In the genomic region with DNA sequence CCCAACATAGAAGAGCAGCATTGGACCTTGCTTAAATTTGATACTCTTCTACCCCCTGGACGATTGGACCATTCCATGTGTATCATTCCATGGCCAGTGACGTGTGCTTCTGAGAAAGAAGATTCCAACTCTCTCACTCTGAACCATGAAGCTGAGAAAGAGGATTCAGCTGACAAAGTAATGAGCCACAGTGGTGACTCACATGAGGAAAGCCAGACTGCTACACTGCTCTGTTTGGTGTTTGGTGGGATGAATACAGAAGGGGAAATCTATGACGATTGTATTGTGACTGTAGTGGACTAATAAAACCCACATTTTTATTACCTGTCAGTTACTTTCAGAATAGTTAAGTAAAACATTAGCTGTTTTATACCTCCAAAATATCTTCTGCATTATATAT, we compare ENCODE assay signal across 12 cellular contexts. TPM values are rescaled to one million over a fixed set of nuclear protein-coding genes. Genes with fewer than 3 reads are reported as not detected.
DNase-seq lines count a peak whose midpoint lies in the region; ATAC-seq, FAIRE-seq and TF ChIP-seq lines count a peak whose summit lies in the region.
"Had no signal": no experiment of that assay in that cellular context is flagged by ENCODE, and none has a peak within 500 bp of the region (broad histone marks: within the 10 kb centered on the region; RNA-seq: fewer than 3 reads in every experiment).

No MANE protein-coding gene starts in this region.

- CTCF ChIA-PET in HepG2 (lab: Yijun Ruan, JAX; ENCODE audit: low intra/inter-chr PET ratio, low total read pairs), result no interaction called here

- FAIRE-seq in HepG2 (lab: Jason Lieb, UNC), result no peak

- no peak overlapping the region for H3K9ac ChIP-seq in HepG2 (ENCODE audit: insufficient read depth, low read depth, low read length)

- H3K27ac ChIP-seq in ACC112 (ENCODE audit: low read depth, low read length) (peak overlapping the region; percentile 82), HepG2 (ENCODE audit: extremely low read length, insufficient read depth, low read length) (no peak overlapping the region)
- H3K27ac ChIP-seq: heart right ventricle had no signal

- no peak overlapping the region for H3K4me2 ChIP-seq in HepG2 (ENCODE audit: low read depth, low read length)

- H2AFZ ChIP-seq in ACC112 (ENCODE audit: low read length, unreplicated experiment), result no peak overlapping the region
- no peak overlapping the region for H2AFZ ChIP-seq in HepG2 (ENCODE audit: low read length)

- in situ Hi-C loops in astrocyte of the cerebellum (cut with HindIII; ENCODE audit: low sequenced_read_pairs) (no loop called here), HepG2 (cut with HindIII; ENCODE audit: extremely low pct_ligation_motif_present, low pct_unique_long_range_greater_than_20kb) (no loop called here)

- no peak for TF ChIP-seq CTCF in HFF-Myc (IDR thresholded peaks at IDR 0.05; ENCODE audit: low read depth, low read length, missing control alignments)
- TF ChIP-seq CTCF in astrocyte of the cerebellum (IDR thresholded peaks at IDR 0.05; ENCODE audit: low read depth, low read length, missing control alignments), result no peak
- no peak for TF ChIP-seq CTCF in HepG2 (CRISPR knock-in tag; IDR thresholded peaks at IDR 0.05)

- no peaks in the 10 kb centered on the region for H3K27me3 ChIP-seq in ACC112 (ENCODE audit: insufficient read depth, low read length)
- no peaks in the 10 kb centered on the region for H3K27me3 ChIP-seq in HepG2 (ENCODE audit: control insufficient read depth in 1 of 2, insufficient read depth in 2 of 2, low read length in 2 of 2)
- H3K27me3 ChIP-seq: heart right ventricle had no signal

- H4K20me1 ChIP-seq in HepG2 (ENCODE audit: insufficient read depth, low read length), result peaks cover 36% of the 10 kb centered on the region

- no peak for TF ChIP-seq RAD21 in HepG2 (CRISPR knock-in tag; IDR thresholded peaks at IDR 0.05)

- intact Hi-C loops in HepG2 (cut with micrococcal nuclease; ENCODE audit: unreplicated experiment), result no loop called here

- TF ChIP-seq EP300 in HepG2 (IDR thresholded peaks at IDR 0.05; ENCODE audit: low read depth in 2 of 2, low read length in 2 of 2) (no peak), HepG2 (CRISPR knock-in tag; IDR thresholded peaks at IDR 0.05; ENCODE audit: borderline replicate concordance) (no peak)

- DNase-seq in HFF-Myc (ENCODE audit: extremely low read depth, low read depth) (peak; percentile 94), astrocyte of the cerebellum (ENCODE audit: low read depth) (peak; percentile 93), HepG2 (ENCODE audit: low spot score) (no peak), SHP77 (lab: John Stamatoyannopoulos, UW) (no peak), NCI-H1436 treated with DMSO at 0.1 percent for 48 hours (lab: John Stamatoyannopoulos, UW) (no peak), middle frontal gyrus (ENCODE audit: extremely low spot score, low spot score) (no peak), globus pallidus (ENCODE audit: low spot score) (no peak)
- DNase-seq: activated CD4-positive, alpha-beta memory T cell treated with anti-CD3 and anti-CD28 coated beads, Interleukin-2, amount 10 ng/mL, durations not matched to agents 7 days and 5 days; GF-D8; heart right ventricle had no signal

- H3K4me1 ChIP-seq in ACC112 (ENCODE audit: control insufficient read depth, insufficient read depth, low read length, unreplicated experiment) (peaks cover 32% of the 10 kb centered on the region), HepG2 (ENCODE audit: insufficient read depth, low read length) (peaks cover 38% of the 10 kb centered on the region)

- H3K4me3 ChIP-seq in ACC112 (ENCODE audit: low read depth, low read length), result peak overlapping the region; percentile 11; the same call in 1 of the 2 replicates
- H3K4me3 ChIP-seq in HFF-Myc (replicated peaks; ENCODE audit: low read depth, low read length), result no peak overlapping the region
- H3K4me3 ChIP-seq in astrocyte of the cerebellum (ENCODE audit: low read depth, low read length), result no peak overlapping the region
- H3K4me3 ChIP-seq in HepG2 (replicated peaks in 1 of 3; ENCODE audit: insufficient read depth in 1 of 3, low read depth in 2 of 3, low read length in 3 of 3), result no peak overlapping the region
- H3K4me3 ChIP-seq: HAP-1, heart right ventricle had no signal

- peak; percentile 37 for ATAC-seq in HepG2

- 91% methylated on average over 3 of the region's 3 CpGs for WGBS in HepG2 (ENCODE audit: low lambda C conversion rate)

- BruUV-seq in HepG2 (replicated peaks; lab: Mats Ljungman, UMichigan), result no TSS peak

- H3K9me3 ChIP-seq in HepG2 (ENCODE audit: low read length), result no peaks in the 10 kb centered on the region
- H3K9me3 ChIP-seq: HAP-1, heart right ventricle had no signal

- 0 out of 4 replicates have a peak, but pooled peaks of 1 of the 2 experiments have one; percentile 14 for TF ChIP-seq POLR2A in HepG2 (IDR thresholded peaks at IDR 0.05; ENCODE audit: insufficient read depth in 1 of 2, low read depth in 2 of 2, low read length in 2 of 2)

- H3K79me2 ChIP-seq in ACC112 (ENCODE audit: control insufficient read depth, insufficient read depth, low read length, unreplicated experiment), result peaks cover 34% of the 10 kb centered on the region
- H3K79me2 ChIP-seq in HepG2 (ENCODE audit: insufficient read depth, low read length), result peaks cover 20% of the 10 kb centered on the region

- H3K36me3 ChIP-seq in ACC112 (ENCODE audit: insufficient read depth, low read length) (peaks cover 34% of the 10 kb centered on the region), HepG2 (replicated peaks in 1 of 2; ENCODE audit: control insufficient read depth in 1 of 2, insufficient read depth in 2 of 2, low read length in 2 of 2) (peaks cover 7 to 75% of the 10 kb centered on the region in 2 experiments)

- POLR2A ChIA-PET in HepG2 (lab: Yijun Ruan, JAX), result interaction anchor here (1.9 kb wide), 1 partner anchor 8 kb away, joined by 15 read pairs; the partner anchor contains the start of gene HSPA5

RNA-seq across cellular contexts. Expression of gene HSPA5, which starts 7.5 kb away (rescaled TPM):
- total RNA-seq in HepG2 (2016; rRNA removed; fragmentation: Illumina TruSeq; extraction: Trizol), result 170 and 201 TPM in 2 replicates
- total RNA-seq in HepG2 (2016; cell fraction: cytosol; rRNA removed; fragmentation: Illumina TruSeq; extraction: Trizol; ENCODE audit: low read depth), result 11.3 and 12.9 TPM in 2 replicates
- 150 and 197 TPM in 2 replicates for total RNA-seq in HepG2 (2016; cell fraction: insoluble cytoplasmic fraction; rRNA removed; fragmentation: Illumina TruSeq; extraction: Trizol)
- total RNA-seq in HepG2 (2016; cell fraction: membrane; rRNA removed; fragmentation: Illumina TruSeq; extraction: Trizol), result 29.2 and 35.2 TPM in 2 replicates
- 348 and 388 TPM in 2 replicates for total RNA-seq in HepG2 (2016; cell fraction: nucleus; rRNA removed; fragmentation: Illumina TruSeq; extraction: Trizol)
- 187 and 206 TPM in 2 replicates for polyA plus RNA-seq in HepG2 (2011; rRNA removed)
- 150 and 201 TPM in 2 replicates for polyA plus RNA-seq in HepG2 (2011; cell fraction: cytosol; rRNA removed)
- 105 and 114 TPM in 2 replicates for polyA plus RNA-seq in HepG2 (2011; cell fraction: nucleus; rRNA removed)
- polyA plus RNA-seq in HepG2 (2012), result 378 and 476 TPM in 2 replicates
- polyA plus RNA-seq in HepG2 (2016; cell fraction: cytosol; fragmentation: Illumina TruSeq; extraction: Trizol; ENCODE audit: low read depth), result 23.2 and 24.9 TPM in 2 replicates
- polyA plus RNA-seq in HepG2 (2016; cell fraction: insoluble cytoplasmic fraction; fragmentation: Illumina TruSeq; extraction: Trizol; ENCODE audit: low read depth), result 263 and 283 TPM in 2 replicates
- 33.1 and 41.5 TPM in 2 replicates for polyA plus RNA-seq in HepG2 (2016; cell fraction: membrane; fragmentation: Illumina TruSeq; extraction: Trizol; ENCODE audit: low read depth)
- polyA plus RNA-seq in HepG2 (2016; cell fraction: nucleus; fragmentation: Illumina TruSeq; extraction: Trizol; ENCODE audit: insufficient read depth, low read depth), result 733 and 789 TPM in 2 replicates
- 133 and 284 TPM in 2 replicates for polyA minus RNA-seq in HepG2 (2011; rRNA and poly(A)+ RNA removed; ENCODE audit: low replicate concordance)
- 290 and 324 TPM in 2 replicates for polyA minus RNA-seq in HepG2 (2011; cell fraction: cytosol; rRNA and poly(A)+ RNA removed)
- 124 and 160 TPM in 2 replicates for polyA minus RNA-seq in HepG2 (2011; cell fraction: nucleus; rRNA and poly(A)+ RNA removed)

RNA-seq across cellular contexts. Expression of gene GAPVD1, which starts 27.9 kb away (rescaled TPM):
- total RNA-seq in HepG2 (2016; rRNA removed; fragmentation: Illumina TruSeq; extraction: Trizol), result 33.2 and 47.0 TPM in 2 replicates
- total RNA-seq in HepG2 (2016; cell fraction: cytosol; rRNA removed; fragmentation: Illumina TruSeq; extraction: Trizol; ENCODE audit: low read depth), result 14.6 and 17.1 TPM in 2 replicates
- 32.1 and 41.4 TPM in 2 replicates for total RNA-seq in HepG2 (2016; cell fraction: insoluble cytoplasmic fraction; rRNA removed; fragmentation: Illumina TruSeq; extraction: Trizol)
- total RNA-seq in HepG2 (2016; cell fraction: membrane; rRNA removed; fragmentation: Illumina TruSeq; extraction: Trizol), result 14.1 and 14.7 TPM in 2 replicates
- total RNA-seq in HepG2 (2016; cell fraction: nucleus; rRNA removed; fragmentation: Illumina TruSeq; extraction: Trizol), result 39.6 and 45.1 TPM in 2 replicates
- polyA plus RNA-seq in HepG2 (2011; rRNA removed), result 9.4 and 11.1 TPM in 2 replicates
- 4.5 and 7.1 TPM in 2 replicates for polyA plus RNA-seq in HepG2 (2011; cell fraction: cytosol; rRNA removed)
- 15.4 and 18.2 TPM in 2 replicates for polyA plus RNA-seq in HepG2 (2011; cell fraction: nucleus; rRNA removed)
- polyA plus RNA-seq in HepG2 (2012), result 14.1 and 14.6 TPM in 2 replicates
- 0.40 and 0.53 TPM in 2 replicates for polyA plus RNA-seq in HepG2 (2016; cell fraction: cytosol; fragmentation: Illumina TruSeq; extraction: Trizol; ENCODE audit: low read depth)
- polyA plus RNA-seq in HepG2 (2016; cell fraction: insoluble cytoplasmic fraction; fragmentation: Illumina TruSeq; extraction: Trizol; ENCODE audit: low read depth), result 16.0 and 18.1 TPM in 2 replicates
- 1.4 and 1.7 TPM in 2 replicates for polyA plus RNA-seq in HepG2 (2016; cell fraction: membrane; fragmentation: Illumina TruSeq; extraction: Trizol; ENCODE audit: low read depth)
- polyA plus RNA-seq in HepG2 (2016; cell fraction: nucleus; fragmentation: Illumina TruSeq; extraction: Trizol; ENCODE audit: insufficient read depth, low read depth), result 21.3 and 26.6 TPM in 2 replicates
- 22.4 and 55.2 TPM in 2 replicates for polyA minus RNA-seq in HepG2 (2011; rRNA and poly(A)+ RNA removed; ENCODE audit: low replicate concordance)
- polyA minus RNA-seq in HepG2 (2011; cell fraction: cytosol; rRNA and poly(A)+ RNA removed), result 24.6 and 33.5 TPM in 2 replicates
- 59.9 and 66.5 TPM in 2 replicates for polyA minus RNA-seq in HepG2 (2011; cell fraction: nucleus; rRNA and poly(A)+ RNA removed)

RNA-seq across cellular contexts. Expression of gene RABEPK, which starts 33.3 kb away (rescaled TPM):
- total RNA-seq in HepG2 (2016; rRNA removed; fragmentation: Illumina TruSeq; extraction: Trizol), result 90.0 and 103 TPM in 2 replicates
- total RNA-seq in HepG2 (2016; cell fraction: cytosol; rRNA removed; fragmentation: Illumina TruSeq; extraction: Trizol; ENCODE audit: low read depth), result 53.4 and 72.5 TPM in 2 replicates
- total RNA-seq in HepG2 (2016; cell fraction: insoluble cytoplasmic fraction; rRNA removed; fragmentation: Illumina TruSeq; extraction: Trizol), result 93.4 and 96.8 TPM in 2 replicates
- 85.0 and 123 TPM in 2 replicates for total RNA-seq in HepG2 (2016; cell fraction: membrane; rRNA removed; fragmentation: Illumina TruSeq; extraction: Trizol)
- total RNA-seq in HepG2 (2016; cell fraction: nucleus; rRNA removed; fragmentation: Illumina TruSeq; extraction: Trizol), result 41.3 and 42.3 TPM in 2 replicates
- 61.1 and 75.5 TPM in 2 replicates for polyA plus RNA-seq in HepG2 (2011; rRNA removed)
- 64.3 and 75.5 TPM in 2 replicates for polyA plus RNA-seq in HepG2 (2011; cell fraction: cytosol; rRNA removed)
- 34.1 and 38.7 TPM in 2 replicates for polyA plus RNA-seq in HepG2 (2011; cell fraction: nucleus; rRNA removed)
- polyA plus RNA-seq in HepG2 (2012), result 49.1 and 54.5 TPM in 2 replicates
- 46.9 and 76.5 TPM in 2 replicates for polyA plus RNA-seq in HepG2 (2016; cell fraction: cytosol; fragmentation: Illumina TruSeq; extraction: Trizol; ENCODE audit: low read depth)
- polyA plus RNA-seq in HepG2 (2016; cell fraction: insoluble cytoplasmic fraction; fragmentation: Illumina TruSeq; extraction: Trizol; ENCODE audit: low read depth), result 89.7 and 90.2 TPM in 2 replicates
- polyA plus RNA-seq in HepG2 (2016; cell fraction: membrane; fragmentation: Illumina TruSeq; extraction: Trizol; ENCODE audit: low read depth), result 64.9 and 87.8 TPM in 2 replicates
- polyA plus RNA-seq in HepG2 (2016; cell fraction: nucleus; fragmentation: Illumina TruSeq; extraction: Trizol; ENCODE audit: insufficient read depth, low read depth), result 63.0 and 63.2 TPM in 2 replicates
- 38.7 and 63.4 TPM in 2 replicates for polyA minus RNA-seq in HepG2 (2011; rRNA and poly(A)+ RNA removed; ENCODE audit: low replicate concordance)
- polyA minus RNA-seq in HepG2 (2011; cell fraction: cytosol; rRNA and poly(A)+ RNA removed), result 18.4 and 19.4 TPM in 2 replicates
- polyA minus RNA-seq in HepG2 (2011; cell fraction: nucleus; rRNA and poly(A)+ RNA removed), result 12.0 and 14.9 TPM in 2 replicates

RNA-seq across cellular contexts. Expression of gene PPP6C, which starts 44.1 kb away (rescaled TPM):
- 20.9 and 32.7 TPM in 2 replicates for total RNA-seq in HepG2 (2016; rRNA removed; fragmentation: Illumina TruSeq; extraction: Trizol)
- total RNA-seq in HepG2 (2016; cell fraction: cytosol; rRNA removed; fragmentation: Illumina TruSeq; extraction: Trizol; ENCODE audit: low read depth), result 7.3 and 8.8 TPM in 2 replicates
- 22.6 and 28.4 TPM in 2 replicates for total RNA-seq in HepG2 (2016; cell fraction: insoluble cytoplasmic fraction; rRNA removed; fragmentation: Illumina TruSeq; extraction: Trizol)
- total RNA-seq in HepG2 (2016; cell fraction: membrane; rRNA removed; fragmentation: Illumina TruSeq; extraction: Trizol), result 17.5 and 19.3 TPM in 2 replicates
- 12.4 and 13.3 TPM in 2 replicates for total RNA-seq in HepG2 (2016; cell fraction: nucleus; rRNA removed; fragmentation: Illumina TruSeq; extraction: Trizol)
- 13.0 and 18.5 TPM in 2 replicates for polyA plus RNA-seq in HepG2 (2011; rRNA removed)
- 9.8 and 15.8 TPM in 2 replicates for polyA plus RNA-seq in HepG2 (2011; cell fraction: cytosol; rRNA removed)
- 3.2 and 4.7 TPM in 2 replicates for polyA plus RNA-seq in HepG2 (2011; cell fraction: nucleus; rRNA removed)
- 16.8 and 24.2 TPM in 2 replicates for polyA plus RNA-seq in HepG2 (2012)
- polyA plus RNA-seq in HepG2 (2016; cell fraction: cytosol; fragmentation: Illumina TruSeq; extraction: Trizol; ENCODE audit: low read depth), result 8.3 and 8.4 TPM in 2 replicates
- polyA plus RNA-seq in HepG2 (2016; cell fraction: insoluble cytoplasmic fraction; fragmentation: Illumina TruSeq; extraction: Trizol; ENCODE audit: low read depth), result 44.1 and 50.4 TPM in 2 replicates
- polyA plus RNA-seq in HepG2 (2016; cell fraction: membrane; fragmentation: Illumina TruSeq; extraction: Trizol; ENCODE audit: low read depth), result 14.4 and 17.7 TPM in 2 replicates
- polyA plus RNA-seq in HepG2 (2016; cell fraction: nucleus; fragmentation: Illumina TruSeq; extraction: Trizol; ENCODE audit: insufficient read depth, low read depth), result 18.5 and 19.5 TPM in 2 replicates
- polyA minus RNA-seq in HepG2 (2011; rRNA and poly(A)+ RNA removed; ENCODE audit: low replicate concordance), result 9.8 and 19.2 TPM in 2 replicates
- polyA minus RNA-seq in HepG2 (2011; cell fraction: cytosol; rRNA and poly(A)+ RNA removed), result 15.6 and 16.9 TPM in 2 replicates
- 10.2 and 11.8 TPM in 2 replicates for polyA minus RNA-seq in HepG2 (2011; cell fraction: nucleus; rRNA and poly(A)+ RNA removed)

Comparison
In these comparisons a context has a peak if more than half of its experiments do, and no peak if none do; other contexts are left out.
1. DNase-seq: peak in HFF-Myc (single experiment) and astrocyte of the cerebellum (single experiment); none in HepG2 (single experiment), SHP77 (0 of 2), NCI-H1436 treated with DMSO at 0.1 percent for 48 hours (single experiment), middle frontal gyrus (single experiment) and globus pallidus (single experiment).